In the genomic region with DNA sequence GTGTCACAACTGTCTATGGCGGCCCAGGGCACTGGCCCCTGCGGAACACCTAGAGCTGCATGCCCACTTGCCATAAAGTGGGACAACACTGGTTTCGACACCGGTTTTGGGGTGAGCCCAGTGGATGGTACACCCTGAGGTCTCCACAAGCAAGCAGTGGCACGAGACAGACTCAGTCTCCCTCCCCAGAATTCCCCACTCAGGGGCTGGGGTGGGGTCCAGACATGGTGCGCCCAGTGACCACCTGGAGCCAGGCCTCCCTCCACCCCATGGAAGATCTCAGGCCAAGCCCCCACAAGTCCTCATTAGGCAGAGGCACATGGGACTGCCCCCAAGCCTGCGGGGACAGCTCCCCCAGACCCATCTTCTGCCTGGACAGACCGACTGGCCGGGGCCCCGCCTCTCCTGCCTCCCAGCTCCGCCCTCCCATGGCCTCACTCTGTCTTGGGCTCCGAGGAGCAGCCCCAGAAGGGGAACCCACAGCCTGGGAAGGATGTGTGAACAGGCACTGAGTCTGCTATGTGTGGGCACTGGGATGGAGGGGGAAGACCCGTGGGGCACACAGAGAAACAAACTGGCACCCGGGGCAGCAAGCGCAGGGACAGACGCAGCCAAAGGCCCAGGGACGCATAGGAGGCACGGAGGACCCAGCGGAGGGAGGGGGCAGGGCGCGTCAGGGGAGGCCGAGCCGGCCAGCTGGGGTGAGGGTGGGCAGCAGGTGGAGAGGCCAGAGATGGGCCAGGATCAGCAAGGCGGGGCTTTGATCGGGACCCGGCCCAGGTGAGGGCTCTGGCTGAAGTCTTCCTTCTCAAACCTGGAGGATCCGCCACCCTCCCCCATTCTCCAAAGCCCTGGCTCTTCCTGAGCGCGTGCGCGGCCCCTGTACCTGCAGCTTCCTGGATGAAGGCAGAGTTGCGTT, we compare ENCODE assay signal across 17 cellular contexts. TPM values are rescaled to one million over a fixed set of nuclear protein-coding genes. Genes with fewer than 3 reads are reported as not detected.
DNase-seq lines count a peak whose midpoint lies in the region; ATAC-seq, FAIRE-seq and TF ChIP-seq lines count a peak whose summit lies in the region.
"Had no signal": no experiment of that assay in that cellular context is flagged by ENCODE, and none has a peak within 500 bp of the region (broad histone marks: within the 10 kb centered on the region; RNA-seq: fewer than 3 reads in every experiment).

No MANE protein-coding gene starts in this region.

- TF ChIP-seq CTCF in DND-41 (IDR thresholded peaks at IDR 0.05; ENCODE audit: borderline replicate concordance, extremely low read depth, low read length, poor library complexity, severe bottlenecking) (no peak), K562 (IDR thresholded peaks at IDR 0.05 in 2 of 3, conservative IDR thresholded peaks at IDR 0.05 in 1 of 3; ENCODE audit: insufficient read depth in 2 of 3, low read depth in 1 of 3, low read length in 3 of 3) (no peak), neural crest cell (conservative IDR thresholded peaks at IDR 0.05) (no peak), colonic mucosa (IDR thresholded peaks at IDR 0.05) (no peak)

- no peak for FAIRE-seq in K562 (lab: Jason Lieb, UNC)
- FAIRE-seq: H1 had no signal

- H3K9me3 Mint-ChIP-seq in activated naive CD8-positive, alpha-beta T cell treated with anti-CD3 and anti-CD28 coated beads, Interleukin-2, amount 10 ng/mL, durations not matched to agents 7 days and 5 days, result no peaks in the 10 kb centered on the region
- H3K9me3 Mint-ChIP-seq in activated naive CD8-positive, alpha-beta T cell treated with anti-CD3 and anti-CD28 coated beads for 36 hours, result no peaks in the 10 kb centered on the region
- H3K9me3 Mint-ChIP-seq in neural crest cell, result no peaks in the 10 kb centered on the region

- no peak for TF ChIP-seq POLR2A in K562 (conservative IDR thresholded peaks at IDR 0.05)

- ATAC-seq in activated naive CD8-positive, alpha-beta T cell treated with anti-CD3 and anti-CD28 coated beads, Interleukin-2, amount 10 ng/mL, durations not matched to agents 7 days and 5 days (ENCODE audit: low read depth), result no peak
- no peak for ATAC-seq in DND-41 (ENCODE audit: insufficient read depth, low read depth)
- ATAC-seq in K562, result no peak
- ATAC-seq in HG03139 (IDR thresholded peaks at IDR 0.05; ENCODE audit: unreplicated experiment), result no peak
- ATAC-seq: Panc1 had no signal

- no peak overlapping the region for H3K9ac ChIP-seq in DND-41 (ENCODE audit: low read depth, low read length)
- peak overlapping the region in 1 of 2 experiments; percentile 66; a peak in 2 of 4 replicates for H3K9ac ChIP-seq in K562 (ENCODE audit: insufficient read depth in 1 of 2, low read depth in 2 of 2, low read length in 2 of 2)
- peak overlapping the region in 1 of 2 donors; percentile 12 for H3K9ac ChIP-seq in colonic mucosa (ENCODE audit: low read depth in 2 of 2, low read length in 2 of 2)

- in situ Hi-C loops in K562 (cut with MboI), result loop anchor here (25.0 kb wide), 1 partner anchor 99 kb away; no protein-coding TSS in a partner anchor

- H4K20me1 ChIP-seq in DND-41 (ENCODE audit: insufficient read depth, low read length), result peaks cover 26% of the 10 kb centered on the region
- peaks cover 32% of the 10 kb centered on the region for H4K20me1 ChIP-seq in K562 (replicated peaks; ENCODE audit: control insufficient read depth, insufficient read depth, low read length)

- H3K9me1 ChIP-seq in K562 (ENCODE audit: control insufficient read depth, insufficient read depth, low read length), result peaks cover 9% of the 10 kb centered on the region

- H3K4me1 ChIP-seq in DND-41 (ENCODE audit: insufficient read depth, low read length), result peaks cover 40% of the 10 kb centered on the region
- H3K4me1 ChIP-seq in K562 (replicated peaks in 1 of 2; ENCODE audit: control insufficient read depth in 2 of 2, insufficient read depth in 2 of 2, low read length in 2 of 2), result peaks cover 29 to 93% of the 10 kb centered on the region in 2 experiments
- H3K4me1 ChIP-seq in colonic mucosa, result peaks cover 13% of the 10 kb centered on the region

- CTCF ChIA-PET in K562 (lab: Yijun Ruan, JAX; ENCODE audit: low intra/inter-chr PET ratio), result no interaction called here

- no peaks in the 10 kb centered on the region for H3K27me3 Mint-ChIP-seq in activated naive CD8-positive, alpha-beta T cell treated with anti-CD3 and anti-CD28 coated beads, Interleukin-2, amount 10 ng/mL, durations not matched to agents 7 days and 5 days
- no peaks in the 10 kb centered on the region for H3K27me3 Mint-ChIP-seq in activated naive CD8-positive, alpha-beta T cell treated with anti-CD3 and anti-CD28 coated beads for 36 hours
- H3K27me3 Mint-ChIP-seq in neural crest cell (ENCODE audit: low read depth), result peaks cover 2% of the 10 kb centered on the region

- no peak overlapping the region for H2AFZ ChIP-seq in DND-41 (ENCODE audit: low read depth, low read length)
- no peak overlapping the region for H2AFZ ChIP-seq in K562 (ENCODE audit: low read depth, low read length)

- H3K9me3 ChIP-seq in DND-41 (ENCODE audit: insufficient read depth, low read length, severe bottlenecking), result no peaks in the 10 kb centered on the region
- no peaks in the 10 kb centered on the region for H3K9me3 ChIP-seq in K562 (replicated peaks; ENCODE audit: control insufficient read depth, insufficient read depth, low read depth, low read length)
- H3K9me3 ChIP-seq in colonic mucosa, result no peaks in the 10 kb centered on the region
- H3K9me3 ChIP-seq: BLaER1 had no signal

- H3K4me1 Mint-ChIP-seq in activated naive CD8-positive, alpha-beta T cell treated with anti-CD3 and anti-CD28 coated beads, Interleukin-2, amount 10 ng/mL, durations not matched to agents 7 days and 5 days, result peaks cover 24% of the 10 kb centered on the region
- peaks cover 18% of the 10 kb centered on the region for H3K4me1 Mint-ChIP-seq in activated naive CD8-positive, alpha-beta T cell treated with anti-CD3 and anti-CD28 coated beads for 36 hours
- H3K4me1 Mint-ChIP-seq in neural crest cell, result peaks cover 25% of the 10 kb centered on the region

- H3K4me2 ChIP-seq in DND-41 (ENCODE audit: insufficient read depth, low read length) (0 out of 2 replicates have a peak overlapping the region, but pooled peaks have one; percentile 19), K562 (ENCODE audit: insufficient read depth, low read length) (no peak overlapping the region)

- DNase-seq in activated naive CD8-positive, alpha-beta T cell treated with anti-CD3 and anti-CD28 coated beads, Interleukin-2, amount 10 ng/mL, durations not matched to agents 7 days and 5 days, result no peak
- no peak for DNase-seq in activated naive CD8-positive, alpha-beta T cell treated with anti-CD3 and anti-CD28 coated beads for 36 hours
- DNase-seq in DND-41 (no peak), K562 (ENCODE audit: extremely low read depth in 1 of 4, low spot score in 3 of 4) (no peak), neural crest cell (ENCODE audit: low read depth, low spot score) (no peak), colonic mucosa (no peak), UCSD-AML1 (lab: John Stamatoyannopoulos, UW; ENCODE audit: unreplicated experiment) (no peak)
- DNase-seq: GF-D8, Karpas-422, NCI-H187, NCI-H226, NCI-H524 treated with DMSO at 0.1 percent for 48 hours, SHP77 had no signal

- intact Hi-C loops in K562 (cut with micrococcal nuclease) (loop anchor here (10.0 kb wide), 1 partner anchor 221 kb away; no protein-coding TSS in a partner anchor), colonic mucosa (cut with DNase I) (no loop called here)

- H3K36me3 Mint-ChIP-seq in activated naive CD8-positive, alpha-beta T cell treated with anti-CD3 and anti-CD28 coated beads, Interleukin-2, amount 10 ng/mL, durations not matched to agents 7 days and 5 days, result peaks cover 2% of the 10 kb centered on the region
- H3K36me3 Mint-ChIP-seq in activated naive CD8-positive, alpha-beta T cell treated with anti-CD3 and anti-CD28 coated beads for 36 hours, result peaks cover 12% of the 10 kb centered on the region
- peaks cover under 1% of the 10 kb centered on the region for H3K36me3 Mint-ChIP-seq in neural crest cell (ENCODE audit: low read depth)

- WGBS in K562 (ENCODE audit: insufficient coverage, low coverage, missing lambda C conversion rate), result 82% methylated on average over 25 of the region's 32 CpGs

- no peak for TF ChIP-seq EP300 in K562 (IDR thresholded peaks at IDR 0.05; ENCODE audit: low read length)

- TF ChIP-seq RAD21 in K562 (CRISPR knock-in tag; conservative IDR thresholded peaks at IDR 0.05 in 1 of 2, IDR thresholded peaks at IDR 0.05 in 1 of 2), result no peak

- H3K79me2 ChIP-seq in DND-41 (ENCODE audit: insufficient read depth, low read length) (peaks cover 60% of the 10 kb centered on the region), K562 (ENCODE audit: control insufficient read depth, insufficient read depth, low read length) (peaks cover 29% of the 10 kb centered on the region)

- H3K36me3 ChIP-seq in DND-41 (ENCODE audit: insufficient read depth, low read length) (peaks cover 54% of the 10 kb centered on the region), K562 (ENCODE audit: control insufficient read depth, insufficient read depth, low read length) (peaks cover 17% of the 10 kb centered on the region; the same call in 1 of the 3 replicates), colonic mucosa (no peaks in the 10 kb centered on the region)

- POLR2A ChIA-PET in activated naive CD8-positive, alpha-beta T cell treated with anti-CD3 and anti-CD28 coated beads, Interleukin-2, amount 10 ng/mL, durations not matched to agents 7 days and 5 days (lab: Charles Lee), result no interaction called here
- POLR2A ChIA-PET in K562 (lab: Yijun Ruan, JAX), result interaction anchor here (0.6 kb wide), 1 partner anchor 264 kb away, joined by 3 read pairs; no protein-coding TSS in a partner anchor

- H3K27ac ChIP-seq in DND-41 (ENCODE audit: low read length), result no peak overlapping the region
- no peak overlapping the region for H3K27ac ChIP-seq in K562 (ENCODE audit: extremely low read depth, low read depth, low read length)
- no peak overlapping the region for H3K27ac ChIP-seq in colonic mucosa
- H3K27ac ChIP-seq: BLaER1 had no signal

- H3K4me3 ChIP-seq in DND-41 (ENCODE audit: low read depth in 1 of 2, low read length in 2 of 2), result no peak overlapping the region
- H3K4me3 ChIP-seq in K562, result no peak overlapping the region
- no peak overlapping the region for H3K4me3 ChIP-seq in colonic mucosa
- H3K4me3 ChIP-seq: BLaER1 had no signal

- H3K27me3 ChIP-seq in DND-41 (ENCODE audit: insufficient read depth, low read length, poor library complexity) (no peaks in the 10 kb centered on the region), K562 (ENCODE audit: control insufficient read depth in 2 of 2, insufficient read depth in 2 of 2, low read length in 2 of 2) (no peaks in the 10 kb centered on the region), colonic mucosa (no peaks in the 10 kb centered on the region)
- H3K27me3 ChIP-seq: BLaER1 had no signal

- H3K27ac Mint-ChIP-seq in activated naive CD8-positive, alpha-beta T cell treated with anti-CD3 and anti-CD28 coated beads, Interleukin-2, amount 10 ng/mL, durations not matched to agents 7 days and 5 days, result no peak overlapping the region
- H3K27ac Mint-ChIP-seq in activated naive CD8-positive, alpha-beta T cell treated with anti-CD3 and anti-CD28 coated beads for 36 hours, result no peak overlapping the region
- H3K27ac Mint-ChIP-seq in neural crest cell (ENCODE audit: unreplicated experiment), result no peak overlapping the region

- BruUV-seq in K562 (replicated peaks; lab: Mats Ljungman, UMichigan), result no TSS peak

- peak overlapping the region; percentile 55 for H3K4me3 Mint-ChIP-seq in activated naive CD8-positive, alpha-beta T cell treated with anti-CD3 and anti-CD28 coated beads, Interleukin-2, amount 10 ng/mL, durations not matched to agents 7 days and 5 days
- H3K4me3 Mint-ChIP-seq in activated naive CD8-positive, alpha-beta T cell treated with anti-CD3 and anti-CD28 coated beads for 36 hours, result no peak overlapping the region
- peak overlapping the region; percentile 38 for H3K4me3 Mint-ChIP-seq in neural crest cell

RNA-seq across cellular contexts. Expression of gene TEPSIN, which starts 2.8 kb away (rescaled TPM):
- 10 to 100 TPM; 71.1 to 78.8 TPM for total RNA-seq in activated naive CD8-positive, alpha-beta T cell treated with anti-CD3 and anti-CD28 coated beads, Interleukin-2, amount 10 ng/mL, durations not matched to agents 7 days and 5 days
- total RNA-seq in activated naive CD8-positive, alpha-beta T cell treated with anti-CD3 and anti-CD28 coated beads for 36 hours, result 10 to 100 TPM; 25.9 to 31.7 TPM
- total RNA-seq in K562 (2011; cell fraction: chromatin; rRNA removed; ENCODE audit: low replicate concordance), result 40.8 and 141 TPM in 2 replicates
- 87.2 and 95.9 TPM in 2 replicates for total RNA-seq in K562 (2011; cell fraction: nucleolus; rRNA removed)
- total RNA-seq in K562 (2011; cell fraction: nucleoplasm; rRNA removed), result 46.2 and 50.4 TPM in 2 replicates
- total RNA-seq in K562 (2014; rRNA removed) (10.0 and 18.0 TPM in 2 replicates), K562 (2014; rRNA removed; fragmentation: Illumina TruSeq; extraction: Trizol) (1.8 and 2.1 TPM in 2 replicates), K562 (2015; rRNA removed; fragmentation: Illumina TruSeq; extraction: Trizol) (5.1 and 5.7 TPM in 2 replicates), K562 (2021) (24.8 and 29.8 TPM in 2 replicates), neural crest cell (36.9 and 40.4 TPM in 2 replicates), colonic mucosa (10 to 100 TPM; 29.3 to 46.7 TPM)
- polyA plus RNA-seq in K562 (2011; rRNA removed) (6.6 and 9.8 TPM in 2 replicates), K562 (2014; fragmentation: Illumina TruSeq; extraction: Trizol) (5.3 and 7.2 TPM in 2 replicates), K562 (2014; fragmentation: Nextera tagmentation; extraction: Ambion mirVana) (under 1 TPM; 0.80 to 0.81 TPM), K562 (2014; rRNA removed) (15.2 and 22.7 TPM in 2 replicates)
- polyA plus RNA-seq in K562 (2011; cell fraction: cytosol; rRNA removed), result 8.0 and 15.3 TPM in 2 replicates
- polyA plus RNA-seq in K562 (2011; cell fraction: nucleus; rRNA removed), result 105 and 184 TPM in 2 replicates
- polyA plus RNA-seq in K562 (2012), result 12.5 and 21.3 TPM in 2 replicates
- 3.7 and 4.7 TPM in 2 replicates for polyA minus RNA-seq in K562 (2011; rRNA and poly(A)+ RNA removed)
- 4.6 and 6.4 TPM in 2 replicates for polyA minus RNA-seq in K562 (2011; cell fraction: cytosol; rRNA and poly(A)+ RNA removed)
- 37.2 and 42.8 TPM in 2 replicates for polyA minus RNA-seq in K562 (2011; cell fraction: nucleus; rRNA and poly(A)+ RNA removed)

RNA-seq across cellular contexts. Expression of gene NDUFAF8, which starts 3.0 kb away (rescaled TPM):
- 10 to 100 TPM; 33.0 to 44.6 TPM for total RNA-seq in activated naive CD8-positive, alpha-beta T cell treated with anti-CD3 and anti-CD28 coated beads, Interleukin-2, amount 10 ng/mL, durations not matched to agents 7 days and 5 days
- 100 to 1,000 TPM in 1 of 2 experiments, 10 to 100 TPM in 1; 97.2 to 102 TPM for total RNA-seq in activated naive CD8-positive, alpha-beta T cell treated with anti-CD3 and anti-CD28 coated beads for 36 hours
- total RNA-seq in K562 (2011; cell fraction: chromatin; rRNA removed; ENCODE audit: low replicate concordance), result 68.1 and 75.3 TPM in 2 replicates
- 29.2 and 40.8 TPM in 2 replicates for total RNA-seq in K562 (2011; cell fraction: nucleolus; rRNA removed)
- total RNA-seq in K562 (2011; cell fraction: nucleoplasm; rRNA removed), result 60.6 and 70.4 TPM in 2 replicates
- total RNA-seq in K562 (2014; rRNA removed) (107 and 136 TPM in 2 replicates), K562 (2014; rRNA removed; fragmentation: Illumina TruSeq; extraction: Trizol) (102 and 107 TPM in 2 replicates), K562 (2015; rRNA removed; fragmentation: Illumina TruSeq; extraction: Trizol) (84.5 and 90.0 TPM in 2 replicates), K562 (2021) (83.7 and 87.1 TPM in 2 replicates), neural crest cell (54.5 and 68.2 TPM in 2 replicates), colonic mucosa (10 to 100 TPM; 22.4 to 58.2 TPM)
- polyA plus RNA-seq in K562 (2011; rRNA removed) (88.8 and 116 TPM in 2 replicates), K562 (2014; fragmentation: Illumina TruSeq; extraction: Trizol) (33.5 and 44.1 TPM in 2 replicates), K562 (2014; fragmentation: Nextera tagmentation; extraction: Ambion mirVana) (10 to 100 TPM; 13.5 to 17.4 TPM), K562 (2014; rRNA removed) (138 and 144 TPM in 2 replicates)
- polyA plus RNA-seq in K562 (2011; cell fraction: cytosol; rRNA removed), result 77.7 and 122 TPM in 2 replicates
- 40.8 and 50.9 TPM in 2 replicates for polyA plus RNA-seq in K562 (2011; cell fraction: nucleus; rRNA removed)
- 37.9 and 163 TPM in 2 replicates for polyA plus RNA-seq in K562 (2012)
- polyA minus RNA-seq in K562 (2011; rRNA and poly(A)+ RNA removed), result 36.1 and 37.7 TPM in 2 replicates
- 4.4 and 14.6 TPM in 2 replicates for polyA minus RNA-seq in K562 (2011; cell fraction: cytosol; rRNA and poly(A)+ RNA removed)
- 11.4 and 14.2 TPM in 2 replicates for polyA minus RNA-seq in K562 (2011; cell fraction: nucleus; rRNA and poly(A)+ RNA removed)

RNA-seq across cellular contexts. Expression of gene CEP131, which starts 13.3 kb away (rescaled TPM):
- 10 to 100 TPM; 18.4 to 20.7 TPM for total RNA-seq in activated naive CD8-positive, alpha-beta T cell treated with anti-CD3 and anti-CD28 coated beads, Interleukin-2, amount 10 ng/mL, durations not matched to agents 7 days and 5 days
- 10 to 100 TPM in 1 of 2 experiments, 1 to 10 TPM in 1; 8.6 to 10.2 TPM for total RNA-seq in activated naive CD8-positive, alpha-beta T cell treated with anti-CD3 and anti-CD28 coated beads for 36 hours
- 15.6 and 46.2 TPM in 2 replicates for total RNA-seq in K562 (2011; cell fraction: chromatin; rRNA removed; ENCODE audit: low replicate concordance)
- total RNA-seq in K562 (2011; cell fraction: nucleolus; rRNA removed), result 30.3 and 31.2 TPM in 2 replicates
- total RNA-seq in K562 (2011; cell fraction: nucleoplasm; rRNA removed), result 11.7 and 22.0 TPM in 2 replicates
- total RNA-seq in K562 (2014; rRNA removed) (18.3 and 21.2 TPM in 2 replicates), K562 (2014; rRNA removed; fragmentation: Illumina TruSeq; extraction: Trizol) (0.99 and 1.2 TPM in 2 replicates), K562 (2015; rRNA removed; fragmentation: Illumina TruSeq; extraction: Trizol) (6.3 and 8.8 TPM in 2 replicates), K562 (2021) (14.9 and 16.7 TPM in 2 replicates), neural crest cell (40.7 and 42.5 TPM in 2 replicates), colonic mucosa (10 to 100 TPM in 1 of 2 donors, 1 to 10 TPM in 1; 4.3 to 15.0 TPM)
- polyA plus RNA-seq in K562 (2011; rRNA removed) (2.3 and 4.7 TPM in 2 replicates), K562 (2014; fragmentation: Illumina TruSeq; extraction: Trizol) (1.7 and 5.3 TPM in 2 replicates), K562 (2014; fragmentation: Nextera tagmentation; extraction: Ambion mirVana) (under 1 TPM; 0.24 to 0.34 TPM), K562 (2014; rRNA removed) (12.4 and 17.1 TPM in 2 replicates)
- polyA plus RNA-seq in K562 (2011; cell fraction: cytosol; rRNA removed), result 3.2 and 5.1 TPM in 2 replicates
- polyA plus RNA-seq in K562 (2011; cell fraction: nucleus; rRNA removed), result 21.2 and 39.0 TPM in 2 replicates
- polyA plus RNA-seq in K562 (2012), result 16.5 and 26.3 TPM in 2 replicates
- 1.1 and 1.4 TPM in 2 replicates for polyA minus RNA-seq in K562 (2011; rRNA and poly(A)+ RNA removed)
- 4.2 and 7.9 TPM in 2 replicates for polyA minus RNA-seq in K562 (2011; cell fraction: cytosol; rRNA and poly(A)+ RNA removed)
- 7.3 and 8.8 TPM in 2 replicates for polyA minus RNA-seq in K562 (2011; cell fraction: nucleus; rRNA and poly(A)+ RNA removed)

RNA-seq across cellular contexts. Expression of gene SLC38A10, which starts 59.0 kb away (rescaled TPM):
- 10 to 100 TPM; 68.0 to 71.3 TPM for total RNA-seq in activated naive CD8-positive, alpha-beta T cell treated with anti-CD3 and anti-CD28 coated beads, Interleukin-2, amount 10 ng/mL, durations not matched to agents 7 days and 5 days
- total RNA-seq in activated naive CD8-positive, alpha-beta T cell treated with anti-CD3 and anti-CD28 coated beads for 36 hours, result 10 to 100 TPM; 35.7 to 38.7 TPM
- 96.2 and 235 TPM in 2 replicates for total RNA-seq in K562 (2011; cell fraction: chromatin; rRNA removed; ENCODE audit: low replicate concordance)
- 109 and 114 TPM in 2 replicates for total RNA-seq in K562 (2011; cell fraction: nucleolus; rRNA removed)
- total RNA-seq in K562 (2011; cell fraction: nucleoplasm; rRNA removed), result 104 and 132 TPM in 2 replicates
- total RNA-seq in K562 (2014; rRNA removed) (35.6 and 35.8 TPM in 2 replicates), K562 (2014; rRNA removed; fragmentation: Illumina TruSeq; extraction: Trizol) (4.3 and 5.2 TPM in 2 replicates), K562 (2015; rRNA removed; fragmentation: Illumina TruSeq; extraction: Trizol) (15.5 and 16.1 TPM in 2 replicates), K562 (2021) (52.8 and 54.2 TPM in 2 replicates), neural crest cell (59.6 and 63.3 TPM in 2 replicates), colonic mucosa (100 to 1,000 TPM in 1 of 2 donors, 10 to 100 TPM in 1; 67.5 to 139 TPM)
- polyA plus RNA-seq in K562 (2011; rRNA removed) (13.1 and 18.0 TPM in 2 replicates), K562 (2014; fragmentation: Illumina TruSeq; extraction: Trizol) (13.8 and 24.0 TPM in 2 replicates), K562 (2014; fragmentation: Nextera tagmentation; extraction: Ambion mirVana) (under 1 TPM; 0.45 to 0.92 TPM), K562 (2014; rRNA removed) (31.7 and 32.1 TPM in 2 replicates)
- polyA plus RNA-seq in K562 (2011; cell fraction: cytosol; rRNA removed), result 18.4 and 29.4 TPM in 2 replicates
- polyA plus RNA-seq in K562 (2011; cell fraction: nucleus; rRNA removed), result 50.2 and 67.4 TPM in 2 replicates
- 38.9 and 86.6 TPM in 2 replicates for polyA plus RNA-seq in K562 (2012)
- polyA minus RNA-seq in K562 (2011; rRNA and poly(A)+ RNA removed), result 16.9 and 24.8 TPM in 2 replicates
- 54.3 and 65.3 TPM in 2 replicates for polyA minus RNA-seq in K562 (2011; cell fraction: cytosol; rRNA and poly(A)+ RNA removed)
- 28.7 and 33.2 TPM in 2 replicates for polyA minus RNA-seq in K562 (2011; cell fraction: nucleus; rRNA and poly(A)+ RNA removed)
